Comparison of ENCODE assay signal across 21 cellular contexts in genomic region chr7:114243646-114244045, GRCh38.
"Had no signal": no experiment of that assay in that cellular context is flagged by ENCODE, and none has a peak within 500 bp of the region (broad histone marks: within the 10 kb centered on the region; RNA-seq: fewer than 3 reads in every experiment).

No MANE protein-coding gene starts in this region.

- H3K36me3 Mint-ChIP-seq: activated CD4-positive, alpha-beta memory T cell treated with anti-CD3 and anti-CD28 coated beads for 36 hours; activated CD8-positive, alpha-beta memory T cell treated with anti-CD3 and anti-CD28 coated beads, Interleukin-2, amount 10 ng/mL, durations not matched to agents 7 days and 5 days; stimulated activated effector memory CD8-positive, alpha-beta T cell treated with anti-CD3 and anti-CD28 coated beads, Interleukin-12 subunit alpha, Interleukin-12 subunit beta, amount 100 ng/mL, for 72 hours had no signal

- H3K4me1 ChIP-seq: foreskin keratinocyte, lower lobe of right lung, right atrium auricular region, tibial nerve had no signal

- DNase-seq: activated CD4-positive, alpha-beta memory T cell treated with anti-CD3 and anti-CD28 coated beads for 36 hours; activated CD4-positive, alpha-beta T cell treated with anti-CD3 and anti-CD28 coated beads for 48 hours; activated CD8-positive, alpha-beta memory T cell treated with anti-CD3 and anti-CD28 coated beads, Interleukin-2, amount 10 ng/mL, durations not matched to agents 7 days and 5 days; activated effector memory CD4-positive, alpha-beta T cell treated with anti-CD3 and anti-CD28 coated beads, Interleukin-2, amount 50 U/mL, for 16 hours; activated naive CD4-positive, alpha-beta T cell treated with anti-CD3 and anti-CD28 coated beads, Interleukin-2, amount 50 U/mL, for 16 hours; activated naive CD8-positive, alpha-beta T cell treated with anti-CD3 and anti-CD28 coated beads, Interleukin-2, amount 50 U/mL, for 24 hours; activated T-cell treated with anti-CD3 and anti-CD28 coated beads for 4 hours; caudate nucleus; effector memory CD4-positive, alpha-beta T cell; left colon; lower lobe of right lung; mucosa of descending colon; stimulated activated CD4-positive, alpha-beta T cell treated with anti-CD3 and anti-CD28 coated beads, Interleukin-12 subunit alpha, Interleukin-12 subunit beta, amount 100 ng/mL, for 4 hours; stimulated activated naive CD8-positive, alpha-beta T cell treated with anti-CD3 and anti-CD28 coated beads, Interleukin-15, amount 100 ng/mL, for 72 hours had no signal

- H3K27ac ChIP-seq: brain microvascular endothelial cell, foreskin keratinocyte, lower lobe of right lung, right atrium auricular region, tibial nerve had no signal

- H3K27ac Mint-ChIP-seq: activated CD4-positive, alpha-beta memory T cell treated with anti-CD3 and anti-CD28 coated beads for 36 hours; activated CD8-positive, alpha-beta memory T cell treated with anti-CD3 and anti-CD28 coated beads, Interleukin-2, amount 10 ng/mL, durations not matched to agents 7 days and 5 days; activated naive CD8-positive, alpha-beta T cell treated with anti-CD3 and anti-CD28 coated beads, Interleukin-2, amount 50 U/mL, for 24 hours; progenitor cell of endocrine pancreas; stimulated activated effector memory CD8-positive, alpha-beta T cell treated with anti-CD3 and anti-CD28 coated beads, Interleukin-12 subunit alpha, Interleukin-12 subunit beta, amount 100 ng/mL, for 72 hours; stimulated activated naive CD8-positive, alpha-beta T cell treated with anti-CD3 and anti-CD28 coated beads, Interleukin-15, amount 100 ng/mL, for 72 hours had no signal

- H3K4me1 Mint-ChIP-seq: activated CD8-positive, alpha-beta memory T cell treated with anti-CD3 and anti-CD28 coated beads, Interleukin-2, amount 10 ng/mL, durations not matched to agents 7 days and 5 days; activated naive CD8-positive, alpha-beta T cell treated with anti-CD3 and anti-CD28 coated beads, Interleukin-2, amount 50 U/mL, for 24 hours; stimulated activated effector memory CD8-positive, alpha-beta T cell treated with anti-CD3 and anti-CD28 coated beads, Interleukin-12 subunit alpha, Interleukin-12 subunit beta, amount 100 ng/mL, for 72 hours; stimulated activated naive CD8-positive, alpha-beta T cell treated with anti-CD3 and anti-CD28 coated beads, Interleukin-15, amount 100 ng/mL, for 72 hours had no signal

- H3K9me3 Mint-ChIP-seq: activated CD4-positive, alpha-beta memory T cell treated with anti-CD3 and anti-CD28 coated beads for 36 hours; stimulated activated naive CD8-positive, alpha-beta T cell treated with anti-CD3 and anti-CD28 coated beads, Interleukin-15, amount 100 ng/mL, for 72 hours had no signal

- H3K4me3 ChIP-seq: lower lobe of right lung, mucosa of descending colon, right atrium auricular region, tibial nerve had no signal

- H3K27me3 Mint-ChIP-seq: activated CD4-positive, alpha-beta memory T cell treated with anti-CD3 and anti-CD28 coated beads for 36 hours; activated CD8-positive, alpha-beta memory T cell treated with anti-CD3 and anti-CD28 coated beads, Interleukin-2, amount 10 ng/mL, durations not matched to agents 7 days and 5 days; activated naive CD8-positive, alpha-beta T cell treated with anti-CD3 and anti-CD28 coated beads, Interleukin-2, amount 50 U/mL, for 24 hours; progenitor cell of endocrine pancreas; stimulated activated naive CD8-positive, alpha-beta T cell treated with anti-CD3 and anti-CD28 coated beads, Interleukin-15, amount 100 ng/mL, for 72 hours had no signal

- H3K9me3 ChIP-seq: lower lobe of right lung, mucosa of descending colon, right atrium auricular region, tibial nerve had no signal

- H3K27me3 ChIP-seq: brain microvascular endothelial cell, foreskin keratinocyte, right atrium auricular region, tibial nerve had no signal

- H3K4me3 Mint-ChIP-seq: activated CD4-positive, alpha-beta memory T cell treated with anti-CD3 and anti-CD28 coated beads for 36 hours; activated CD8-positive, alpha-beta memory T cell treated with anti-CD3 and anti-CD28 coated beads, Interleukin-2, amount 10 ng/mL, durations not matched to agents 7 days and 5 days; activated naive CD8-positive, alpha-beta T cell treated with anti-CD3 and anti-CD28 coated beads, Interleukin-2, amount 50 U/mL, for 24 hours; neural crest cell; stimulated activated effector memory CD8-positive, alpha-beta T cell treated with anti-CD3 and anti-CD28 coated beads, Interleukin-12 subunit alpha, Interleukin-12 subunit beta, amount 100 ng/mL, for 72 hours; stimulated activated naive CD8-positive, alpha-beta T cell treated with anti-CD3 and anti-CD28 coated beads, Interleukin-15, amount 100 ng/mL, for 72 hours had no signal

- H3K36me3 ChIP-seq: brain microvascular endothelial cell, lower lobe of right lung, right atrium auricular region, tibial nerve had no signal
